ENCODE assay signal across 20 cellular contexts in genomic region chr4:25799522-25799921, GRCh38.
A peak's percentile ranks its signal among the peaks of the same experiment; 100 is the strongest.
DNase-seq lines count a peak whose midpoint lies in the region; ATAC-seq and TF ChIP-seq lines count a peak whose summit lies in the region.
"Had no signal": no experiment of that assay in that cellular context is flagged by ENCODE, and none has a peak within 500 bp of the region (broad histone marks: within the 10 kb centered on the region; RNA-seq: fewer than 3 reads in every experiment).

No MANE protein-coding gene starts in this region.

- no peak overlapping the region for H3K14ac ChIP-seq in H9 (ENCODE audit: insufficient read depth, low read length)
- no peak overlapping the region for H3K14ac ChIP-seq in neuronal stem cell (ENCODE audit: low read length)

- H4K91ac ChIP-seq in H9 (ENCODE audit: insufficient read length, low read depth, low read length) (no peak overlapping the region), neuronal stem cell (ENCODE audit: low read depth, low read length, poor library complexity) (no peak overlapping the region)

- intact Hi-C loops in esophagus muscularis mucosa (cut with DNase I), result no loop called here

- H4K20me1 ChIP-seq in H9 (ENCODE audit: control insufficient read depth, insufficient read depth, insufficient read length), result no peaks in the 10 kb centered on the region

- no peak overlapping the region for H2BK120ac ChIP-seq in H9 (ENCODE audit: low read depth, low read length, poor library complexity, severe bottlenecking)
- no peak overlapping the region for H2BK120ac ChIP-seq in neuronal stem cell (ENCODE audit: low read depth, low read length)

- no peak overlapping the region for H2BK20ac ChIP-seq in H9 (ENCODE audit: low read depth, low read length, poor library complexity, severe bottlenecking)

- DNase-seq in H9 (peak; percentile 5), NCI-H82 (lab: John Stamatoyannopoulos, UW) (peak; percentile 86), cerebellar cortex (ENCODE audit: low spot score) (peak; percentile 56), neuronal stem cell (ENCODE audit: low spot score) (no peak), left lobe of liver (ENCODE audit: low spot score) (no peak), esophagus muscularis mucosa (ENCODE audit: extremely low spot score) (no peak)
- DNase-seq: CD4-positive, CD25-positive, alpha-beta regulatory T cell; COR-L47; DND-41; GM23248; Karpas-422; NCI-H1694; NCI-H2081; NCI-H446; NK-92 treated with Interleukin-12 subunit alpha and Interleukin-12 subunit beta, amount 100 ng/mL, for 24 hours; SHP77 treated with DMSO at 0.1 percent for 48 hours; SK-N-SH had no signal

- H3K4me3 ChIP-seq in neuronal stem cell (ENCODE audit: low read length in 2 of 2) (no peak overlapping the region), esophagus muscularis mucosa (no peak overlapping the region)
- H3K4me3 ChIP-seq: GM23248, HAP-1 had no signal

- peaks cover 2% of the 10 kb centered on the region; the same call in 1 of the 2 replicates for H3K27me3 Mint-ChIP-seq in H9 (ENCODE audit: low read depth)
- H3K27me3 Mint-ChIP-seq: CD4-positive, CD25-positive, alpha-beta regulatory T cell had no signal

- no peak overlapping the region for H3K56ac ChIP-seq in H9 (ENCODE audit: insufficient read length, low read depth, low read length)

- H3K9me3 ChIP-seq in H9 (ENCODE audit: control insufficient read depth, low read depth, low read length), result no peaks in the 10 kb centered on the region
- H3K9me3 ChIP-seq in neuronal stem cell (replicated peaks in 1 of 2; ENCODE audit: control insufficient read depth in 2 of 2, insufficient read depth in 1 of 2, low read depth in 1 of 2, low read length in 2 of 2), result no peaks in the 10 kb centered on the region
- no peaks in the 10 kb centered on the region for H3K9me3 ChIP-seq in esophagus muscularis mucosa
- H3K9me3 ChIP-seq: HAP-1, SK-N-SH had no signal

- no peaks in the 10 kb centered on the region for H3K79me2 ChIP-seq in H9 (ENCODE audit: insufficient read depth, low read length)

- H2AK5ac ChIP-seq in H9 (ENCODE audit: insufficient read length, low read length), result no peak overlapping the region
- H2AK5ac ChIP-seq in neuronal stem cell (ENCODE audit: low read depth, low read length), result no peak overlapping the region

- WGBS in H9 (ENCODE audit: extremely low coverage, insufficient read length, low lambda C conversion rate), result no CpG with 5 or more reads among the region's 5 CpGs
- WGBS in neuronal stem cell (ENCODE audit: extremely low coverage in 2 of 2, insufficient read length in 2 of 2, insufficient replicate concordance in 1 of 2), 2 donors, result no CpG with 5 or more reads among the region's 5 CpGs
- WGBS in esophagus muscularis mucosa, result 83% methylated on average over 5 of the region's 5 CpGs

- H4K8ac ChIP-seq in H9 (replicated peaks; ENCODE audit: insufficient read length, low read depth, low read length) (no peak overlapping the region), neuronal stem cell (ENCODE audit: low read depth, low read length) (no peak overlapping the region)

- H3K36me3 Mint-ChIP-seq in H9 (ENCODE audit: insufficient read depth in 1 of 3, low read depth in 3 of 3), result peaks cover 45 to 73% (median 59%) of the 10 kb centered on the region in 3 experiments; a peak in 6 of 7 replicates

- H3K23me2 ChIP-seq in H9 (ENCODE audit: insufficient read length, low read depth, low read length, poor library complexity, severe bottlenecking), result no peaks in the 10 kb centered on the region

- H3K36me3 ChIP-seq in neuronal stem cell (replicated peaks in 1 of 2; ENCODE audit: control insufficient read depth in 2 of 2, insufficient read depth in 2 of 2, low read length in 2 of 2) (peaks cover 0 to 14% of the 10 kb centered on the region in 2 donors), esophagus muscularis mucosa (peaks cover 0 to 10% (median 0%) of the 10 kb centered on the region in 4 donors)
- H3K36me3 ChIP-seq: HAP-1 had no signal

- H3K4me2 ChIP-seq in H9 (ENCODE audit: insufficient read depth, insufficient read length, low read length) (no peak overlapping the region), neuronal stem cell (ENCODE audit: insufficient read depth, low read length, poor library complexity, severe bottlenecking) (no peak overlapping the region)
- H3K4me2 ChIP-seq: SK-N-SH had no signal

- H3K4me1 ChIP-seq in H9 (ENCODE audit: insufficient read depth, low read length) (no peaks in the 10 kb centered on the region), neuronal stem cell (ENCODE audit: control insufficient read depth in 2 of 2, insufficient read depth in 1 of 2, low read depth in 1 of 2, low read length in 2 of 2) (peaks cover 9 to 11% of the 10 kb centered on the region in 2 donors), esophagus muscularis mucosa (no peaks in the 10 kb centered on the region)

- H3K23ac ChIP-seq in H9 (ENCODE audit: insufficient read length, low read depth, low read length) (no peak overlapping the region), neuronal stem cell (ENCODE audit: low read depth, low read length, poor library complexity) (peak overlapping the region; percentile 25)

- H2BK5ac ChIP-seq in H9 (ENCODE audit: insufficient read length, low read length) (no peak overlapping the region), neuronal stem cell (ENCODE audit: low read length) (no peak overlapping the region)

- H3K18ac ChIP-seq in H9 (ENCODE audit: insufficient read length, low read depth, low read length) (no peak overlapping the region), neuronal stem cell (ENCODE audit: low read length) (no peak overlapping the region)

- H3K27ac ChIP-seq in H9 (ENCODE audit: insufficient read length, low read depth, low read length) (no peak overlapping the region), neuronal stem cell (replicated peaks; ENCODE audit: low read length) (peak overlapping the region; percentile 30), esophagus muscularis mucosa (replicated peaks in 1 of 4) (no peak overlapping the region)
- H3K27ac ChIP-seq: GM23248, RWPE1 had no signal

- H3T11ph ChIP-seq in H9 (ENCODE audit: low read length), result no peak overlapping the region

- no peak overlapping the region for H3K4ac ChIP-seq in H9 (ENCODE audit: low read depth, low read length)
- H3K4ac ChIP-seq in neuronal stem cell (ENCODE audit: low read length), result no peak overlapping the region

- no peaks in the 10 kb centered on the region for H3K79me1 ChIP-seq in H9 (ENCODE audit: insufficient read depth, low read depth, low read length, poor library complexity, severe bottlenecking)
- H3K79me1 ChIP-seq in neuronal stem cell (ENCODE audit: low read depth, low read length), result no peaks in the 10 kb centered on the region

- H2BK12ac ChIP-seq in H9 (ENCODE audit: insufficient read length, low read depth, low read length) (no peak overlapping the region), neuronal stem cell (ENCODE audit: low read length) (no peak overlapping the region)

- no peak for TF ChIP-seq POLR2A in esophagus muscularis mucosa (IDR thresholded peaks at IDR 0.05; ENCODE audit: low read depth)

- H2AFZ ChIP-seq in H9 (ENCODE audit: low read length) (no peak overlapping the region), neuronal stem cell (ENCODE audit: low read length) (no peak overlapping the region)
- H2AFZ ChIP-seq: GM23248 had no signal

- peaks cover 28 to 30% of the 10 kb centered on the region in 2 experiments for H3K4me1 Mint-ChIP-seq in H9

- no peak for TF ChIP-seq EP300 in esophagus muscularis mucosa (IDR thresholded peaks at IDR 0.05)

- ATAC-seq in left lobe of liver (no peak), HG03196 (IDR thresholded peaks at IDR 0.05; ENCODE audit: unreplicated experiment) (no peak)

- H3K27me3 ChIP-seq in H9 (ENCODE audit: insufficient read depth, low read length) (no peaks in the 10 kb centered on the region), neuronal stem cell (ENCODE audit: control insufficient read depth in 3 of 3, insufficient read depth in 3 of 3, low read depth in 1 of 3, low read length in 3 of 3) (no peaks in the 10 kb centered on the region), esophagus muscularis mucosa (no peaks in the 10 kb centered on the region)

- TF ChIP-seq CTCF in H9 (conservative IDR thresholded peaks at IDR 0.05) (no peak), esophagus muscularis mucosa (IDR thresholded peaks at IDR 0.05) (no peak)

- H2BK15ac ChIP-seq in H9 (ENCODE audit: low read depth, low read length), result no peak overlapping the region
- no peak overlapping the region for H2BK15ac ChIP-seq in neuronal stem cell (ENCODE audit: low read length)

- H3K27ac Mint-ChIP-seq in H9, result peak overlapping the region in 1 of 3 experiments; percentile 33; a peak in 2 of 7 replicates

- H3K9ac ChIP-seq in H9 (ENCODE audit: extremely low read depth, insufficient read length, low read length), result no peak overlapping the region
- peak overlapping the region; percentile 3 for H3K9ac ChIP-seq in neuronal stem cell (ENCODE audit: low read depth, low read length, poor library complexity)
- H3K9ac ChIP-seq: GM23248, SK-N-SH had no signal

- no peaks in the 10 kb centered on the region for H3K9me3 Mint-ChIP-seq in H9
- H3K9me3 Mint-ChIP-seq: CD4-positive, CD25-positive, alpha-beta regulatory T cell had no signal

- no peak overlapping the region for H4K5ac ChIP-seq in H9 (ENCODE audit: insufficient read length, low read depth, low read length)

- H3K4me3 Mint-ChIP-seq in H9, result no peak overlapping the region
- H3K4me3 Mint-ChIP-seq: CD4-positive, CD25-positive, alpha-beta regulatory T cell had no signal

Comparison
In these comparisons a context has a peak if more than half of its experiments do, and no peak if none do; other contexts are left out.
1. DNase-seq: peak in H9 (single experiment), NCI-H82 (single experiment) and cerebellar cortex (single experiment); none in neuronal stem cell (single experiment), left lobe of liver (single experiment) and esophagus muscularis mucosa (single experiment).